In the genomic region with DNA sequence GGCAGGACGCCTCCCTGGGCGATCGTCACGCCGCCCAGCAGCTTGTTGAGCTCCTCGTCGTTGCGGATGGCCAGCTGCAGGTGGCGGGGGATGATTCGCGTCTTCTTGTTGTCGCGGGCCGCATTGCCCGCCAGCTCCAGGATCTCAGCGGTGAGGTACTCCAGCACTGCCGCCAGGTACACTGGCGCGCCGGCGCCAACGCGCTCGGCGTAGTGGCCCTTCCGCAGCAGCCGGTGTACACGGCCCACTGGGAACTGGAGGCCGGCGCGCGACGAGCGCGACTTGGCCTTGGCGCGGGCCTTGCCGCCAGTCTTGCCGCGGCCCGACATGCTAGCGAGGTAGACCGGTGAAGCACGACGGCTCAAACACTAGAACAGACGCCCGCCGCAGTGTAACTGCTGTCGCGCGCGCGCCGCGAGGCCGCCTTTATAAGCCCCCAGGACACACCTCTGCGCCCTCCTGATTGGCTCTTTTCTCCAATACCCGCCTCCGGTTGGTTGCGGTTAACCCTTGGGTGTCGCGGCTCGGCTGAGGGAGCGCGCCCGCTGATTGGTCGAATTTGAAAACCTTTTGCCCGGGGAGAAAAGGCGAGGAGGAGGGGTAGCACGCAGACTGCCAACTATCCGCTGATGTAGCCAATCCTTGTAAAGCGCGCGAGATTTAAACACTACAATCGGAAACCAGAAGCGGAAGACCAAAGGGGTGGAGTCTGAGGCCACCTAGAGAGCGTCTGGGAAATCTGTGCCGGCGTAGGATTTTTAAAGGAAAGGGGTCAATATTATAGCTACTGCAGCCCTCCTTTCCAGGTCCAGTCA, we compare ENCODE assay signal across 8 cellular contexts. TPM values are rescaled to one million over a fixed set of nuclear protein-coding genes. Genes with fewer than 3 reads are reported as not detected.
DNase-seq lines count a peak whose midpoint lies in the region; ATAC-seq and TF ChIP-seq lines count a peak whose summit lies in the region.

No MANE protein-coding gene starts in this region.

- DNase-seq in NCI-H187 (lab: John Stamatoyannopoulos, UW) (peak; percentile 93 to 98), T-helper 2 cell (peak; percentile 95 to 100 (median 99)), ascending aorta (ENCODE audit: low spot score in 2 of 2) (peak; percentile 96 to 100), right atrium auricular region (ENCODE audit: low spot score) (peak; percentile 100), prostate gland (ENCODE audit: low spot score) (peak; percentile 100)

- H3K27me3 ChIP-seq in ascending aorta (no peaks in the 10 kb centered on the region), right atrium auricular region (no peaks in the 10 kb centered on the region), prostate gland (replicated peaks; ENCODE audit: insufficient read depth) (no peaks in the 10 kb centered on the region)

- TF ChIP-seq CTCF in ascending aorta (IDR thresholded peaks at IDR 0.05) (no peak), right atrium auricular region (IDR thresholded peaks at IDR 0.05) (peak in 1 of 2 donors; percentile 8), prostate gland (IDR thresholded peaks at IDR 0.05) (peak in 2 of 4 experiments; percentile 5 to 29)

- H3K4me3 ChIP-seq in ascending aorta (peak overlapping the region; percentile 89 to 98), right atrium auricular region (peak overlapping the region; percentile 70 to 76), prostate gland (peak overlapping the region; percentile 67 to 72), urinary bladder (ENCODE audit: low read depth, low read length) (peak overlapping the region; percentile 77)

- H3K27ac ChIP-seq in ascending aorta (peak overlapping the region; percentile 96 to 97), right atrium auricular region (peak overlapping the region; percentile 90 to 94), prostate gland (peak overlapping the region; percentile 93 to 94), urinary bladder (ENCODE audit: low read depth) (peak overlapping the region; percentile 91)

- peaks cover 18 to 24% of the 10 kb centered on the region in 2 donors for H3K36me3 ChIP-seq in ascending aorta
- H3K36me3 ChIP-seq in right atrium auricular region: peaks cover 23% of the 10 kb centered on the region
- H3K36me3 ChIP-seq in prostate gland: peaks cover 0 to 7% of the 10 kb centered on the region in 2 donors
- no peaks in the 10 kb centered on the region for H3K36me3 ChIP-seq in urinary bladder (ENCODE audit: insufficient read depth)

- under 1% methylated on average over 56 of the region's 79 CpGs for WGBS in prostate gland
- WGBS in urinary bladder: under 1% methylated on average over 79 of the region's 79 CpGs

- peak; percentile 100 for TF ChIP-seq POLR2A in GM18505 (IDR thresholded peaks at IDR 0.05; ENCODE audit: borderline replicate concordance, extremely low read depth, insufficient read depth, insufficient read length)
- TF ChIP-seq POLR2A in prostate gland (IDR thresholded peaks at IDR 0.05): peak; percentile 97

- H3K4me1 ChIP-seq in ascending aorta (peaks cover 18 to 28% of the 10 kb centered on the region in 2 donors), right atrium auricular region (peaks cover 0 to 31% of the 10 kb centered on the region in 2 donors), prostate gland (replicated peaks) (peaks cover 10% of the 10 kb centered on the region), urinary bladder (ENCODE audit: insufficient read depth) (peaks cover 4% of the 10 kb centered on the region)

- no peaks in the 10 kb centered on the region for H3K9me3 ChIP-seq in ascending aorta
- H3K9me3 ChIP-seq in right atrium auricular region: no peaks in the 10 kb centered on the region
- H3K9me3 ChIP-seq in prostate gland: no peaks in the 10 kb centered on the region

- peak; percentile 84 for ATAC-seq in GM18505 (IDR thresholded peaks at IDR 0.05; ENCODE audit: unreplicated experiment)
- ATAC-seq in HG02970 (IDR thresholded peaks at IDR 0.05; ENCODE audit: low FRiP score, unreplicated experiment): peak; percentile 78

- intact Hi-C loops in ascending aorta (cut with DNase I) (loop anchor here (1.0 to 2.0 kb wide), 3 partner anchors 11 to 38 kb away; partner anchors contain the start of genes HINFP, HMBS and HYOU1), prostate gland (cut with DNase I) (no loop called here)

RNA-seq across cellular contexts. Expression of gene DPAGT1, which starts 6.4 kb away (rescaled TPM):
- total RNA-seq in ascending aorta (61.9 TPM), right atrium auricular region (10 to 100 TPM; 15.8 to 18.6 TPM), prostate gland (10 to 100 TPM; 39.6 to 49.6 TPM), urinary bladder (12.1 TPM)
- polyA plus RNA-seq in urinary bladder: 29.1 TPM

RNA-seq across cellular contexts. Expression of gene HMBS, which starts 10.6 kb away (rescaled TPM):
- total RNA-seq in ascending aorta (82.8 TPM), right atrium auricular region (10 to 100 TPM in 1 of 2 donors, 1 to 10 TPM in 1; 4.9 to 13.3 TPM), prostate gland (10 to 100 TPM in 1 of 2 donors, 1 to 10 TPM in 1; 9.2 to 14.3 TPM), urinary bladder (6.5 TPM)
- polyA plus RNA-seq in urinary bladder: 19.0 TPM

RNA-seq across cellular contexts. Expression of gene C2CD2L, which starts 11.9 kb away (rescaled TPM):
- total RNA-seq in ascending aorta (16.7 TPM), right atrium auricular region (10 to 100 TPM; 10.0 to 14.2 TPM), prostate gland (1 to 10 TPM; 5.1 to 9.0 TPM), urinary bladder (3.4 TPM)
- 9.8 TPM for polyA plus RNA-seq in urinary bladder

RNA-seq across cellular contexts. Expression of gene HINFP, which starts 26.1 kb away (rescaled TPM):
- 36.5 TPM for total RNA-seq in ascending aorta
- 10 to 100 TPM; 11.2 to 18.1 TPM for total RNA-seq in right atrium auricular region
- total RNA-seq in prostate gland: 10 to 100 TPM; 22.1 to 41.7 TPM
- total RNA-seq in urinary bladder: 16.5 TPM
- 17.6 TPM for polyA plus RNA-seq in urinary bladder

RNA-seq across cellular contexts. Expression of gene VPS11, which starts 27.7 kb away (rescaled TPM):
- 23.4 TPM for total RNA-seq in ascending aorta
- total RNA-seq in right atrium auricular region: 10 to 100 TPM; 22.0 to 23.7 TPM
- total RNA-seq in prostate gland: 10 to 100 TPM; 41.1 to 49.1 TPM
- total RNA-seq in urinary bladder: 20.2 TPM
- 41.9 TPM for polyA plus RNA-seq in urinary bladder

Comparison
In these comparisons a context has a peak if more than half of its experiments do, and no peak if none do; other contexts are left out.
1. Peak in every context shown above with its lines: DNase-seq, ATAC-seq, H3K4me3 ChIP-seq and H3K27ac ChIP-seq.